ENCODE assay signal across 8 cellular contexts in genomic region chr3:123028233-123028828, GRCh38. TPM values are rescaled to one million over a fixed set of nuclear protein-coding genes. Genes with fewer than 3 reads are reported as not detected.
DNase-seq lines count a peak whose midpoint lies in the region; ATAC-seq and TF ChIP-seq lines count a peak whose summit lies in the region.

No MANE protein-coding gene starts in this region.

- in situ Hi-C loops in astrocyte of the spinal cord (cut with HindIII; ENCODE audit: low sequenced_read_pairs) = no loop called here

- H3K4me3 ChIP-seq in Karpas-422 (ENCODE audit: low read length) = peak overlapping the region; percentile 64
- H3K4me3 ChIP-seq in OCI-LY7 (ENCODE audit: low read depth, low read length, poor library complexity, severe bottlenecking) = no peak overlapping the region
- peak overlapping the region; percentile 18 for H3K4me3 ChIP-seq in astrocyte of the spinal cord (ENCODE audit: low read depth, low read length)

- H3K4me2 ChIP-seq in Karpas-422 (ENCODE audit: low read depth, low read length, poor library complexity, severe bottlenecking) = peak overlapping the region; percentile 65
- peak overlapping the region; percentile 29; the same call in 1 of the 2 replicates for H3K4me2 ChIP-seq in OCI-LY7 (ENCODE audit: low read length)

- POLR2A ChIA-PET in OCI-LY7 (lab: Charles Lee) = no interaction called here

- H3K79me2 ChIP-seq in Karpas-422 (ENCODE audit: low read length) = no peaks in the 10 kb centered on the region
- no peaks in the 10 kb centered on the region for H3K79me2 ChIP-seq in OCI-LY7 (ENCODE audit: insufficient read depth, low read depth, low read length)

- H3K9me2 ChIP-seq in Karpas-422 (replicated peaks; ENCODE audit: insufficient read depth, low read length) (no peaks in the 10 kb centered on the region), OCI-LY7 (ENCODE audit: insufficient read depth, low read length) (no peaks in the 10 kb centered on the region)

- DNase-seq in EH (ENCODE audit: low read depth) (peak; percentile 73), Karpas-422 (peak; percentile 84), OCI-LY7 (ENCODE audit: low spot score) (peak; percentile 39), astrocyte of the spinal cord (ENCODE audit: low read depth, low spot score) (peak; percentile 71), hepatic stellate cell (ENCODE audit: low spot score) (peak; percentile 73), putamen (ENCODE audit: low spot score) (peak; percentile 55), activated gamma-delta T cell (lab: John Stamatoyannopoulos, UW) (no peak)

- H3K27ac ChIP-seq in Karpas-422 (ENCODE audit: low read length) (no peak overlapping the region), OCI-LY7 (ENCODE audit: low read depth, low read length, poor library complexity, severe bottlenecking) (no peak overlapping the region)

- no peak for ATAC-seq in GM18867 (IDR thresholded peaks at IDR 0.05; ENCODE audit: unreplicated experiment)

- BruUV-seq in OCI-LY7 (replicated peaks; lab: Mats Ljungman, UMichigan) = no TSS peak

- CTCF ChIA-PET in OCI-LY7 (lab: Charles Lee; ENCODE audit: unreplicated experiment) = no interaction called here

- H3K9me3 ChIP-seq in Karpas-422 (ENCODE audit: low read length) (no peaks in the 10 kb centered on the region), OCI-LY7 (ENCODE audit: low read length) (no peaks in the 10 kb centered on the region)

- H4K20me1 ChIP-seq in Karpas-422 (ENCODE audit: insufficient read depth, low read depth, low read length) = no peaks in the 10 kb centered on the region
- no peaks in the 10 kb centered on the region for H4K20me1 ChIP-seq in OCI-LY7 (ENCODE audit: insufficient read depth, low read length)

- H2AFZ ChIP-seq in Karpas-422 (ENCODE audit: low read length) = peak overlapping the region; percentile 86
- no peak overlapping the region for H2AFZ ChIP-seq in OCI-LY7 (ENCODE audit: low read length)

- TF ChIP-seq CTCF in OCI-LY7 (conservative IDR thresholded peaks at IDR 0.05; ENCODE audit: low read length) (peak; percentile 73), astrocyte of the spinal cord (IDR thresholded peaks at IDR 0.05; ENCODE audit: low read depth, low read length) (peak; percentile 45)

- H3K4me1 ChIP-seq in Karpas-422 (ENCODE audit: low read length) = peaks cover 10% of the 10 kb centered on the region
- H3K4me1 ChIP-seq in OCI-LY7 (ENCODE audit: insufficient read depth, low read length, poor library complexity, severe bottlenecking) = no peaks in the 10 kb centered on the region

- H3K36me3 ChIP-seq in Karpas-422 (ENCODE audit: insufficient read depth, low read length) (no peaks in the 10 kb centered on the region), OCI-LY7 (ENCODE audit: insufficient read depth, low read length) (no peaks in the 10 kb centered on the region)

- H3K27me3 ChIP-seq in Karpas-422 (ENCODE audit: low read length) = no peaks in the 10 kb centered on the region

- intact Hi-C loops in OCI-LY7 (cut with micrococcal nuclease; ENCODE audit: unreplicated experiment) = loop anchor here (1.0 to 10.0 kb wide), 4 partner anchors 85 to 636 kb away; no protein-coding TSS in a partner anchor

- H3K9ac ChIP-seq in Karpas-422 (ENCODE audit: low read length) = peak overlapping the region; percentile 32; the same call in 1 of the 2 replicates

RNA-seq across cellular contexts. Expression of gene SEMA5B, which starts 0.8 kb away (rescaled TPM):
- total RNA-seq in Karpas-422 (2014; rRNA removed; shearing (Covaris generic); ENCODE audit: low replicate concordance) = not detected in 2 replicates
- 0.13 and 0.41 TPM in 2 replicates for total RNA-seq in OCI-LY7 (2014; rRNA removed; shearing (Covaris generic))
- 1.2 and 2.3 TPM in 2 replicates for total RNA-seq in OCI-LY7 (2022)

RNA-seq across cellular contexts. Expression of gene PDIA5, which starts 38.5 kb away (rescaled TPM):
- total RNA-seq in Karpas-422 (2014; rRNA removed; shearing (Covaris generic); ENCODE audit: low replicate concordance) = 6.3 and 7.9 TPM in 2 replicates
- total RNA-seq in OCI-LY7 (2014; rRNA removed; shearing (Covaris generic)) = 4.8 and 8.1 TPM in 2 replicates
- 8.1 and 11.7 TPM in 2 replicates for total RNA-seq in OCI-LY7 (2022)
